In the genomic region with DNA sequence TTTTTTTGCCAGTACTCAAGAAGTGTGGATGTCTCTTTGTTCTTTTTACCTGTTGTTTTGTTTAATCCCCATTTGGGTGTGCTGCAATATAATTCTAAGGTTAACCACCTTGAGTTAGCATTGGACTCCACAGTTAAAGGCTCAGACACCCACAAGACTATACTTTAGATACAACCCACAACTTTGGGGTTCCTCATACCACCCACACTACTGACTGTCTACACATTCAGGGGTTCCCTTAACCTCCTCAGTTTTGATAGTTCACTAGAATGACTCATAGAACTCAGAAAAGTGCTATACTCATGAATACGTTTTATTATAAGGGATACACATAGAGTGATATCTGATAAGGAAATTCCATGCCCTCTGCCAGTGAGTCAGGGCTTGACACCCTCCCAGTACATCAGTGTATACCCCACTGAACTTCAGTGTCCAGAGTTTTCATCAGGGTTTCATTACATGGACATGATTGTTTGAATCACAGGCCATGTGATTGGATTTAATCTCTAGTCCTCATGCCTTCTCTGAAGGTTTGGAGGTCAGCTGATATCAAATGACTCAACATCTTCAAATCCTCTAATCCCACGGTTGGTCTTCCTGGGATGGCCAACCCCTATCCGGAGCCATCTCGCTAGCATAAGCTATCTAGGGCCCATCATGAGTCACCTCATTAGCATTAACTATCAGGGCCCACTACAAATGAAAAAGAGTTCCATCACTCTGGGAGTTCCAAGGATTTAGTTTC, we compare ENCODE assay signal across 24 cellular contexts.
"Had no signal": no experiment of that assay in that cellular context is flagged by ENCODE, and none has a peak within 500 bp of the region (broad histone marks: within the 10 kb centered on the region; RNA-seq: fewer than 3 reads in every experiment).

No MANE protein-coding gene starts in this region.

- H3K36me3 Mint-ChIP-seq: activated naive CD8-positive, alpha-beta T cell; natural killer cell; stimulated activated naive B cell treated with anti-CD40 and anti-IgM and Interleukin-4, amounts not matched to agents 10 μg/mL and 1 μg/mL and 100 μg/mL, for 72 hours had no signal

- H3K27ac ChIP-seq: body of pancreas, cardiac muscle cell, epithelial cell of prostate, left lung, thoracic aorta, upper lobe of left lung had no signal

- H3K36me3 ChIP-seq: cardiac muscle cell, left lung, thoracic aorta, upper lobe of left lung had no signal

- H3K4me1 ChIP-seq: body of pancreas, left lung, upper lobe of left lung had no signal

- H3K9me3 ChIP-seq: body of pancreas, left lung, thoracic aorta, upper lobe of left lung had no signal

- H3K4me1 Mint-ChIP-seq: activated T-helper 17 cell treated with anti-CD3 and anti-CD28 coated beads, Interleukin-2, amount 50 U/mL, for 72 hours; natural killer cell; stimulated activated naive B cell treated with anti-CD40 and anti-IgM and Interleukin-4, amounts not matched to agents 10 μg/mL and 1 μg/mL and 100 μg/mL, for 72 hours had no signal

- H3K4me3 ChIP-seq: body of pancreas, cardiac muscle cell, left lung, smooth muscle cell, thoracic aorta, upper lobe of left lung had no signal

- H3K4me2 ChIP-seq: smooth muscle cell had no signal

- H3K4me3 Mint-ChIP-seq: activated naive CD8-positive, alpha-beta T cell; activated T-cell treated with anti-CD3 and anti-CD28 coated beads, Interleukin-2, amount 50 U/mL, for 24 hours; activated T-helper 17 cell treated with anti-CD3 and anti-CD28 coated beads, Interleukin-2, amount 50 U/mL, for 72 hours; natural killer cell; stimulated activated naive B cell treated with anti-CD40 and anti-IgM and Interleukin-4, amounts not matched to agents 10 μg/mL and 1 μg/mL and 100 μg/mL, for 72 hours had no signal

- DNase-seq: activated CD4-positive, alpha-beta T cell treated with anti-CD3 and anti-CD28 coated beads for 1 hour; activated CD4-positive, alpha-beta T cell treated with anti-CD3 and anti-CD28 coated beads, Interleukin-2, amount 50 U/mL, for 1 hour; activated CD8-positive, alpha-beta memory T cell treated with anti-CD3 and anti-CD28 coated beads for 24 hours; activated CD8-positive, alpha-beta memory T cell treated with anti-CD3 and anti-CD28 coated beads, Interleukin-2, amount 50 U/mL, for 4 hours; activated naive CD4-positive, alpha-beta T cell; activated T-cell treated with anti-CD3 and anti-CD28 coated beads, Interleukin-2, amount 50 U/mL, for 24 hours; body of pancreas; cortex of kidney; kidney glomerular epithelial cell; left lung; midbrain; natural killer cell; stimulated activated CD4-positive, alpha-beta T cell treated with anti-CD3 and anti-CD28 coated beads, Interleukin-15, amount 100 ng/mL, for 24 hours; stimulated activated naive B cell treated with anti-CD40 and anti-IgM and Interleukin-4, amounts not matched to agents 10 μg/mL and 1 μg/mL and 100 μg/mL, for 72 hours; T-helper 1 cell; upper lobe of left lung had no signal

- FAIRE-seq: TTC549 had no signal

- ATAC-seq: activated T-helper 17 cell treated with anti-CD3 and anti-CD28 coated beads, Interleukin-2, amount 50 U/mL, for 72 hours; body of pancreas; left lung; natural killer cell; sciatic nerve; stimulated activated naive B cell treated with anti-CD40 and anti-IgM and Interleukin-4, amounts not matched to agents 10 μg/mL and 1 μg/mL and 100 μg/mL, for 72 hours had no signal

- H3K27me3 ChIP-seq: body of pancreas, cardiac muscle cell, left lung, upper lobe of left lung had no signal

- H3K9me3 Mint-ChIP-seq: activated T-cell treated with anti-CD3 and anti-CD28 coated beads, Interleukin-2, amount 50 U/mL, for 24 hours; activated T-helper 17 cell treated with anti-CD3 and anti-CD28 coated beads, Interleukin-2, amount 50 U/mL, for 72 hours; natural killer cell; stimulated activated naive B cell treated with anti-CD40 and anti-IgM and Interleukin-4, amounts not matched to agents 10 μg/mL and 1 μg/mL and 100 μg/mL, for 72 hours had no signal

- H3K27ac Mint-ChIP-seq: activated naive CD8-positive, alpha-beta T cell; activated T-cell treated with anti-CD3 and anti-CD28 coated beads, Interleukin-2, amount 50 U/mL, for 24 hours; activated T-helper 17 cell treated with anti-CD3 and anti-CD28 coated beads, Interleukin-2, amount 50 U/mL, for 72 hours; natural killer cell; stimulated activated naive B cell treated with anti-CD40 and anti-IgM and Interleukin-4, amounts not matched to agents 10 μg/mL and 1 μg/mL and 100 μg/mL, for 72 hours had no signal
